16 cellular contexts compared by ENCODE assay signal in the genomic region with DNA sequence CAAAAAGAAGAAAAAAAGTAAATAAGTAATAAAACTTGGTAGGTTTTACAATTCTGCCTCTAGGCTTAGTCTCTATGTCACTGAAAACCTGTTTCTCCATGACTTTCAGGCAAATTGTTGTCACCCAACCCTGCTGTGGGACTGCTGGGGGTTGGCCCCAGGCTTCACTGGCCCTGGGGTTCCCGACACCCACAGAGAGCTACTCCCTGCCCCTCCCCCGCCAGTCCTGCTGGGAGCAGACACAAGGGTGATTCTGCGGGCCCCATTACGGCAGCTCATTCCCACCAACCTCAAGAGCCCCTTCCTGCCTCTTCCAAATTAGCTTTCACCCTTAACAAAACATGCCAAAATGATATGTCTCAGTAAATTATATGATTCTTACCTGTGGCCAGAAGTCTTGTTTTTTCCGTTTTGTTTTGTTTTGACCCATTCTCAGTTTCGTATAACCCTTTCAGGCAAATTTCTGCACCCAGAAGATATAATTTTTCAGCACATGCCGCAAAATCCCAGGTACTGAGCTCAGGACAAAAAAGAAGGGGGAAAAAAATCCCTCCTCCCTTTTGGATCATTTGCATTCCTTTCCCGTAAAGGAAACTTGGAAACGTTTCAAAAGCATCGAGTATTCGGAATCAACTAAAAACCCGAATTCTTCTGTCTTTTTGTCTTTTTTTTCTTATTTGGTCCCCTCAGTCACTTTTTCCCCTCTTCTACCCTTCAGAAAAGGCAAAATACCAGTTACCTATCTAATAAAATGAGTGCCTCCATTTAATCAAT. TPM values are rescaled to one million over a fixed set of nuclear protein-coding genes. Genes with fewer than 3 reads are reported as not detected.
DNase-seq lines count a peak whose midpoint lies in the region; ATAC-seq, FAIRE-seq and TF ChIP-seq lines count a peak whose summit lies in the region.
"Had no signal": no experiment of that assay in that cellular context is flagged by ENCODE, and none has a peak within 500 bp of the region (broad histone marks: within the 10 kb centered on the region; RNA-seq: fewer than 3 reads in every experiment).

No MANE protein-coding gene starts in this region.

- TF ChIP-seq POLR2A in sigmoid colon (IDR thresholded peaks at IDR 0.05) = no peak

- no peak for ATAC-seq in T-helper 17 cell
- ATAC-seq: activated T-cell treated with anti-CD3 and anti-CD28 coated beads, Interleukin-2, amount 50 U/mL, for 4 hours had no signal

- peaks cover 8% of the 10 kb centered on the region for H3K27me3 Mint-ChIP-seq in T-helper 17 cell
- no peaks in the 10 kb centered on the region for H3K27me3 Mint-ChIP-seq in Calu3 (ENCODE audit: unreplicated experiment)

- no peak for FAIRE-seq in GM19239 (lab: Jason Lieb, UNC)
- FAIRE-seq: GM12891 had no signal

- peak overlapping the region; percentile 42 to 75 (median 72) for H3K27ac ChIP-seq in sigmoid colon

- BruUV-seq in Calu3 (replicated peaks; lab: Mats Ljungman, UMichigan) = no TSS peak

- H3K4me3 ChIP-seq in sigmoid colon = no peak overlapping the region
- H3K4me3 ChIP-seq: HAP-1, mucosa of descending colon had no signal

- H3K9me3 Mint-ChIP-seq in Calu3 (ENCODE audit: low read depth, unreplicated experiment) = no peaks in the 10 kb centered on the region
- H3K9me3 Mint-ChIP-seq: activated T-cell treated with anti-CD3 and anti-CD28 coated beads, Interleukin-2, amount 50 U/mL, for 4 hours had no signal

- TF ChIP-seq EP300 in sigmoid colon (IDR thresholded peaks at IDR 0.05) = no peak

- H3K36me3 Mint-ChIP-seq in T-helper 17 cell (ENCODE audit: low read depth) (peaks cover 2% of the 10 kb centered on the region), Calu3 (ENCODE audit: insufficient read depth, unreplicated experiment) (no peaks in the 10 kb centered on the region)

- H3K27ac Mint-ChIP-seq in T-helper 17 cell (peak overlapping the region; percentile 92), Calu3 (ENCODE audit: unreplicated experiment) (no peak overlapping the region)

- no peak for TF ChIP-seq CTCF in sigmoid colon (IDR thresholded peaks at IDR 0.05)
- TF ChIP-seq CTCF in Calu3 (IDR thresholded peaks at IDR 0.05; ENCODE audit: unreplicated experiment) = no peak

- DNase-seq in ELF-1 (ENCODE audit: low read depth, low spot score) (peak; percentile 54), T-helper 17 cell (no peak), iPS-NIHi11 (ENCODE audit: low spot score) (peak; percentile 42), sigmoid colon (no peak), GM19240 (ENCODE audit: insufficient read length, low spot score) (no peak), NCI-H1694 treated with DMSO at 0.1 percent for 48 hours (lab: John Stamatoyannopoulos, UW) (no peak), Calu3 (no peak), GM19239 (ENCODE audit: insufficient read length, low spot score) (no peak)
- DNase-seq: activated CD4-positive, alpha-beta T cell treated with anti-CD3 and anti-CD28 coated beads for 1 hour; activated T-cell treated with anti-CD3 and anti-CD28 coated beads, Interleukin-2, amount 50 U/mL, for 4 hours; mucosa of descending colon; NCI-H2227 treated with DMSO at 0.1 percent for 48 hours; stimulated activated CD4-positive, alpha-beta T cell treated with anti-CD3 and anti-CD28 coated beads, Interleukin-2, amount 100 ng/mL, for 24 hours; T-helper 1 cell had no signal

- CTCF ChIA-PET in Calu3 (lab: Charles Lee) = no interaction called here

- H3K4me1 Mint-ChIP-seq in T-helper 17 cell (peaks cover 22% of the 10 kb centered on the region), Calu3 (ENCODE audit: low read depth, unreplicated experiment) (no peaks in the 10 kb centered on the region)

- no peaks in the 10 kb centered on the region for H3K36me3 ChIP-seq in sigmoid colon
- H3K36me3 ChIP-seq: HAP-1 had no signal

- peaks cover 0 to 77% (median 51%) of the 10 kb centered on the region in 4 donors for H3K4me1 ChIP-seq in sigmoid colon
- H3K4me1 ChIP-seq: HAP-1 had no signal

- WGBS in sigmoid colon, 2 donors = 23 to 60% methylated on average over 12 of the region's 12 CpGs

- H3K4me3 Mint-ChIP-seq in T-helper 17 cell = peak overlapping the region; percentile 31
- H3K4me3 Mint-ChIP-seq in Calu3 (ENCODE audit: low read depth, unreplicated experiment) = no peak overlapping the region
- H3K4me3 Mint-ChIP-seq: activated T-cell treated with anti-CD3 and anti-CD28 coated beads, Interleukin-2, amount 50 U/mL, for 4 hours had no signal

- no peaks in the 10 kb centered on the region for H3K27me3 ChIP-seq in sigmoid colon

- H3K9me3 ChIP-seq in T-helper 17 cell (ENCODE audit: control insufficient read depth, low read length, poor library complexity, severe bottlenecking) = no peaks in the 10 kb centered on the region
- no peaks in the 10 kb centered on the region for H3K9me3 ChIP-seq in sigmoid colon
- H3K9me3 ChIP-seq: HAP-1, mucosa of descending colon had no signal

- intact Hi-C loops in sigmoid colon (cut with DNase I) = no loop called here
- intact Hi-C loops in Calu3 (cut with micrococcal nuclease; ENCODE audit: unreplicated experiment) = no loop called here

RNA-seq across cellular contexts. Expression of a gene that starts 27.8 kb away (rescaled TPM):
- total RNA-seq in T-helper 17 cell = 1 to 10 TPM in 1 of 2 donors, under 1 TPM in 1; 0.26 to 3.3 TPM
- total RNA-seq in sigmoid colon = 10 to 100 TPM; 29.9 to 57.9 (median 43.8) TPM
- polyA plus RNA-seq in sigmoid colon = 1 to 10 TPM; 2.4 to 8.7 (median 3.5) TPM
- total RNA-seq in Calu3 (2022) = 18.3 and 19.3 TPM in 2 replicates

Comparison
In these comparisons a context has a peak if more than half of its experiments do, and no peak if none do; other contexts are left out.
1. DNase-seq: peak in ELF-1 (single experiment) and iPS-NIHi11 (single experiment); none in T-helper 17 cell (0 of 3), sigmoid colon (single experiment), GM19240 (single experiment), NCI-H1694 treated with DMSO at 0.1 percent for 48 hours (single experiment), Calu3 (single experiment) and GM19239 (single experiment).